Comparison of ENCODE assay signal across 8 cellular contexts in the genomic region with DNA sequence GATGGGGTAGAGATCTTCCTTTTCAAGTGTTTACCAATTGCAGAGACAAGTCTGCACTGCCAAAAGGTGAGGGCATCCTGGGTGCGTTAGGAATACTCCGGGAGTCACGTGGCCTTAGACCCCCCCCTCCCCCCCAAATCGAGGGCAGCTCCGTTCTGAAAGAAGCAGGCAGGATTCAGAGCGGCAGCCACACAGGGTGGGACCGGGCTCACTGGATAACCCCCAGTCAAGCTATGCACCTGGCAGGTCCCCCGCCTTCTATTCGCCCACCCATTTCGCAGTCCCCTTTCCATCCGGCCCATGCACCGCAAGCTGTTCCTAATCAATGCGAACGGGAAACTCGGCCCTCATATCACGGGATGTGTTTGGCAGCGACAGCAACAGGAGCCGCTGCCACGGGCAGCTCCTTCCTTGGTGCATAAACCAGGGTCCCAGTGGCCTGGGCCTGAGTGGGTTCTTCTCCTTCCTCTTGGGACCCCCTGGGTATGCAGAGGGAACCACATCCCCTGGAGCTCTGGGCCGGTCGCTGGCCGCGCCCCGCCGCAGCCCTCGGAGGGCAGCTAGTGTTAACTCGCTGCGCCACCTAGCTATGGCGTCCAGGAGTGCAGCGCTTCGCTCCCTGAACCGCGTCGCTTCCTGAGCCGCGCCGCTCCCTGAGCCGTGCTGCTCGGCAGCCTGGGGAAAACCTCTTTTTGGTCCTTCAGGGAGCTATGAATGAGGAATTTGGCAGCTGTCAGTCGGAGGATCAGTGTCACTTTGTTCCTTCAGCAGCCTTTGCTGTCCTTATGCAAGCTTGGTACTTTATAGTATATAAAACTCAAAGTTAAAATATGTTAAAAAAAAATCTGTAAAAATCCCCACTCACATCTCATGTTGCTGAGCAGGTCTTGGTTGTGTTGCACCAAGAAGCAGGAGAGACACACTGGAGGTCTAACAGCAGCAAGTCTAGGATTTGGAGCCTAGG. TPM values are rescaled to one million over a fixed set of nuclear protein-coding genes. Genes with fewer than 3 reads are reported as not detected.
A peak's percentile ranks its signal among the peaks of the same experiment; 100 is the strongest.
DNase-seq lines count a peak whose midpoint lies in the region; ATAC-seq and TF ChIP-seq lines count a peak whose summit lies in the region.

No MANE protein-coding gene starts in this region.

- peak overlapping the region; percentile 42 for H3K27ac ChIP-seq in colonic mucosa

- no peaks in the 10 kb centered on the region for H3K9me3 ChIP-seq in colonic mucosa

- intact Hi-C loops in Calu3 (cut with micrococcal nuclease; ENCODE audit: unreplicated experiment) (loop anchor here (1.0 kb wide), 2 partner anchors 27 to 61 kb away; no protein-coding TSS in a partner anchor), colonic mucosa (cut with DNase I) (loop anchor here (2.0 kb wide), 1 partner anchor 78 kb away; no protein-coding TSS in a partner anchor)
- intact Hi-C loops in activated CD4-positive, alpha-beta T cell treated with anti-CD3 and anti-CD28 coated beads, Interleukin-2, amount 10 ng/mL, durations not matched to agents 24 days and 14 days (cut with micrococcal nuclease): loop anchor here (1.0 kb wide), 2 partner anchors 78 to 83 kb away; no protein-coding TSS in a partner anchor

- ATAC-seq in HG02610 (IDR thresholded peaks at IDR 0.05; ENCODE audit: unreplicated experiment) (peak; percentile 64), GM21447 (IDR thresholded peaks at IDR 0.05; ENCODE audit: unreplicated experiment) (no peak)

- H3K27me3 ChIP-seq in colonic mucosa: no peaks in the 10 kb centered on the region

- no peaks in the 10 kb centered on the region for H3K9me3 Mint-ChIP-seq in Calu3 (ENCODE audit: low read depth, unreplicated experiment)
- no peaks in the 10 kb centered on the region for H3K9me3 Mint-ChIP-seq in activated CD4-positive, alpha-beta T cell treated with anti-CD3 and anti-CD28 coated beads, Interleukin-2, amount 10 ng/mL, durations not matched to agents 24 days and 14 days

- peak; percentile 80 for DNase-seq in Calu3
- peak; percentile 8 for DNase-seq in NCI-H446 treated with DMSO at 0.1 percent for 48 hours (lab: John Stamatoyannopoulos, UW)
- DNase-seq in activated CD4-positive, alpha-beta T cell treated with anti-CD3 and anti-CD28 coated beads, Interleukin-2, amount 10 ng/mL, durations not matched to agents 24 days and 14 days: peak; percentile 94
- peak; percentile 92 for DNase-seq in colonic mucosa
- peak; percentile 71 for DNase-seq in kidney tubule cell (ENCODE audit: low spot score)
- DNase-seq in stimulated activated CD4-positive, alpha-beta T cell treated with anti-CD3 and anti-CD28 coated beads, Interleukin-15, amount 100 ng/mL, for 48 hours (ENCODE audit: low read depth in 2 of 2): peak; percentile 52 to 69

- no peaks in the 10 kb centered on the region for H3K36me3 Mint-ChIP-seq in Calu3 (ENCODE audit: insufficient read depth, unreplicated experiment)
- H3K36me3 Mint-ChIP-seq in activated CD4-positive, alpha-beta T cell treated with anti-CD3 and anti-CD28 coated beads, Interleukin-2, amount 10 ng/mL, durations not matched to agents 24 days and 14 days (ENCODE audit: low read depth): no peaks in the 10 kb centered on the region

- BruUV-seq in Calu3 (replicated peaks; lab: Mats Ljungman, UMichigan): no TSS peak

- peak overlapping the region; percentile 47 for H3K4me3 ChIP-seq in colonic mucosa

- peak overlapping the region; percentile 66 for H3K4me3 Mint-ChIP-seq in Calu3 (ENCODE audit: low read depth, unreplicated experiment)
- H3K4me3 Mint-ChIP-seq in activated CD4-positive, alpha-beta T cell treated with anti-CD3 and anti-CD28 coated beads, Interleukin-2, amount 10 ng/mL, durations not matched to agents 24 days and 14 days: peak overlapping the region; percentile 80

- peaks cover 16% of the 10 kb centered on the region for H3K27me3 Mint-ChIP-seq in Calu3 (ENCODE audit: unreplicated experiment)
- peaks cover 28% of the 10 kb centered on the region for H3K27me3 Mint-ChIP-seq in activated CD4-positive, alpha-beta T cell treated with anti-CD3 and anti-CD28 coated beads, Interleukin-2, amount 10 ng/mL, durations not matched to agents 24 days and 14 days

- no peaks in the 10 kb centered on the region for H3K36me3 ChIP-seq in colonic mucosa

- peak overlapping the region; percentile 20 for H3K27ac Mint-ChIP-seq in Calu3 (ENCODE audit: unreplicated experiment)
- no peak overlapping the region for H3K27ac Mint-ChIP-seq in activated CD4-positive, alpha-beta T cell treated with anti-CD3 and anti-CD28 coated beads, Interleukin-2, amount 10 ng/mL, durations not matched to agents 24 days and 14 days

- H3K4me1 Mint-ChIP-seq in Calu3 (ENCODE audit: low read depth, unreplicated experiment): no peaks in the 10 kb centered on the region
- H3K4me1 Mint-ChIP-seq in activated CD4-positive, alpha-beta T cell treated with anti-CD3 and anti-CD28 coated beads, Interleukin-2, amount 10 ng/mL, durations not matched to agents 24 days and 14 days: peaks cover 5% of the 10 kb centered on the region

- peaks cover 17% of the 10 kb centered on the region for H3K4me1 ChIP-seq in colonic mucosa

- TF ChIP-seq CTCF in Calu3 (IDR thresholded peaks at IDR 0.05; ENCODE audit: unreplicated experiment): peak; percentile 66
- peak; percentile 98 for TF ChIP-seq CTCF in colonic mucosa (IDR thresholded peaks at IDR 0.05)

- peak overlapping the region; percentile 68 to 77 for H3K9ac ChIP-seq in colonic mucosa (ENCODE audit: low read depth in 2 of 2, low read length in 2 of 2)

- CTCF ChIA-PET in Calu3 (lab: Charles Lee): interaction anchor here (0.5 to 3.4 kb wide), 21 partner anchors 10 to 801 kb away, joined by 3 to 28 read pairs (median 4); no protein-coding TSS in a partner anchor

RNA-seq across cellular contexts. Expression of gene LYL1, which starts 41.4 kb away (rescaled TPM):
- 0.32 TPM in 1 of 2 replicates, not detected in the other for total RNA-seq in Calu3 (2022)
- 2.1 and 2.4 TPM in 2 replicates for total RNA-seq in activated CD4-positive, alpha-beta T cell treated with anti-CD3 and anti-CD28 coated beads, Interleukin-2, amount 10 ng/mL, durations not matched to agents 24 days and 14 days
- total RNA-seq in colonic mucosa: 1 to 10 TPM; 3.6 to 4.5 TPM

RNA-seq across cellular contexts. Expression of gene TRMT1, which starts 55.3 kb away (rescaled TPM):
- 36.5 and 40.2 TPM in 2 replicates for total RNA-seq in Calu3 (2022)
- 153 and 155 TPM in 2 replicates for total RNA-seq in activated CD4-positive, alpha-beta T cell treated with anti-CD3 and anti-CD28 coated beads, Interleukin-2, amount 10 ng/mL, durations not matched to agents 24 days and 14 days
- total RNA-seq in colonic mucosa: 10 to 100 TPM; 17.5 to 40.1 TPM

RNA-seq across cellular contexts. Expression of gene NACC1, which starts 56.8 kb away (rescaled TPM):
- total RNA-seq in Calu3 (2022): 80.9 and 83.1 TPM in 2 replicates
- total RNA-seq in activated CD4-positive, alpha-beta T cell treated with anti-CD3 and anti-CD28 coated beads, Interleukin-2, amount 10 ng/mL, durations not matched to agents 24 days and 14 days: 118 and 121 TPM in 2 replicates
- 100 to 1,000 TPM in 1 of 2 donors, 10 to 100 TPM in 1; 56.7 to 119 TPM for total RNA-seq in colonic mucosa

Comparison
In these comparisons a context has a peak if more than half of its experiments do, and no peak if none do; other contexts are left out.
1. DNase-seq: peak in every context shown above with its lines; median percentile 94 in activated CD4-positive, alpha-beta T cell treated with anti-CD3 and anti-CD28 coated beads, Interleukin-2, amount 10 ng/mL, durations not matched to agents 24 days and 14 days; 92 in colonic mucosa; 80 in Calu3; 71 in kidney tubule cell; 60 in stimulated activated CD4-positive, alpha-beta T cell treated with anti-CD3 and anti-CD28 coated beads, Interleukin-15, amount 100 ng/mL, for 48 hours; 8 in NCI-H446 treated with DMSO at 0.1 percent for 48 hours.